Comparison of ENCODE assay signal across 19 cellular contexts in the genomic region with DNA sequence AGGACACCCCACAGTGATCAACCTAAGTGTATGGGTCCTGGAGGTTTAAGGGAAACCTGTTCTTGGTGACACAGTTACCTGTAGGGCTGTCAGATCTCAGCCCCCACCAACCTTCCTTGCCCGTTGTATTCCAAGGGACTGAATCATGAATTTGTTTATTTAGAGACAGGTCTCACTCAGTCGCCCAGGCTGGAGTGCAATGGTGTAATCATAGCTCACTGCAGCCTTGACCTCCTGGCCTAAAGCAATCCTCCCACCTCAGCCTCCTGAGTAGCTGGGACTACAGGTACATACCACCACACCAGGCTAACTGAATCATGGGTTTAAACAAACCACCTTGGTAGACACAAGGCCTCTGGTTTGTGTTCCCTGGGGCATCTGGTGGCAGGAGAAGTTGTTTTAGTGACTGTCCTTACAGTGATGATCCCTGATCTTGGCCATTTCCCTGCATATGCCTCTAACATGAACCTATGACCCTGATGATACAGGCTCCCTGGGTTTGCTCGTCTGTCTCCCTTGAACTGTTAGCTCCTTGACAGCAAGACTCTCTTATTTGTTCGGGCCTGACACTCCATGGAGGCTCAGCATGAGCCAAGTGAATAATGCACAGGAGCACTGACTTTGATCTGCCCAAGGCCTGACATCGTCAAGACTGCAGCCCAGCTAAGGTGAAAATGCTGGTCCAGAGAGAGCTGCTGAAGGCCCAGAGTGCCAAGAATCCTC. TPM values are rescaled to one million over a fixed set of nuclear protein-coding genes. Genes with fewer than 3 reads are reported as not detected.
A peak's percentile ranks its signal among the peaks of the same experiment; 100 is the strongest.
DNase-seq lines count a peak whose midpoint lies in the region; ATAC-seq and TF ChIP-seq lines count a peak whose summit lies in the region.
"Had no signal": no experiment of that assay in that cellular context is flagged by ENCODE, and none has a peak within 500 bp of the region (broad histone marks: within the 10 kb centered on the region; RNA-seq: fewer than 3 reads in every experiment).

No MANE protein-coding gene starts in this region.

- H3K4me1 ChIP-seq in BLaER1 treated with 17β-estradiol and CSF1 and Interleukin-3, amounts not matched to agents 10 nM and 100 nM: peaks cover 55 to 96% (median 90%) of the 10 kb centered on the region in 10 experiments
- peaks cover 20 to 42% of the 10 kb centered on the region in 2 donors for H3K4me1 ChIP-seq in naive thymus-derived CD4-positive, alpha-beta T cell (ENCODE audit: control insufficient read depth in 2 of 2, insufficient read depth in 2 of 2, low read length in 2 of 2)
- H3K4me1 ChIP-seq in SJCRH30: no peaks in the 10 kb centered on the region; the same call in 1 of the 2 replicates

- POLR2A ChIA-PET in activated CD8-positive, alpha-beta T cell treated with anti-CD3 and anti-CD28 coated beads for 36 hours (lab: Charles Lee): interaction anchor here (0.9 to 1.7 kb wide), 3 partner anchors 10 to 28 kb away, joined by 3 to 4 read pairs (median 3); no protein-coding TSS in a partner anchor
- POLR2A ChIA-PET in naive thymus-derived CD4-positive, alpha-beta T cell (lab: Charles Lee): interaction anchor here (0.6 to 6.4 kb wide), 7 partner anchors 13 to 59 kb away, joined by 3 to 62 read pairs (median 3); no protein-coding TSS in a partner anchor

- DNase-seq in ELR (ENCODE audit: low read depth) (peak; percentile 24), SJCRH30 (no peak), NCI-H1694 treated with DMSO at 0.1 percent for 48 hours (lab: John Stamatoyannopoulos, UW) (no peak), Ammon's horn (ENCODE audit: low spot score) (no peak)
- DNase-seq in activated CD8-positive, alpha-beta T cell treated with anti-CD3 and anti-CD28 coated beads for 36 hours: no peak
- no peak for DNase-seq in naive thymus-derived CD4-positive, alpha-beta T cell
- DNase-seq: activated CD4-positive, CD25-positive, alpha-beta regulatory T cell; activated CD8-positive, alpha-beta memory T cell treated with anti-CD3 and anti-CD28 coated beads, Interleukin-2, amount 10 ng/mL, durations not matched to agents 7 days and 5 days; activated gamma-delta T cell; foreskin fibroblast; left colon; NCI-H146; NCI-H226; testis had no signal

- intact Hi-C loops in activated CD8-positive, alpha-beta T cell treated with anti-CD3 and anti-CD28 coated beads for 36 hours (cut with micrococcal nuclease): no loop called here
- intact Hi-C loops in naive thymus-derived CD4-positive, alpha-beta T cell (cut with micrococcal nuclease): no loop called here

- H3K4me1 Mint-ChIP-seq in activated CD8-positive, alpha-beta T cell treated with anti-CD3 and anti-CD28 coated beads for 36 hours (ENCODE audit: low read depth): peaks cover 43% of the 10 kb centered on the region
- peaks cover 42 to 82% (median 63%) of the 10 kb centered on the region in 7 donors for H3K4me1 Mint-ChIP-seq in naive thymus-derived CD4-positive, alpha-beta T cell

- peak overlapping the region; percentile 67 for H3K27ac Mint-ChIP-seq in activated CD8-positive, alpha-beta T cell treated with anti-CD3 and anti-CD28 coated beads for 36 hours
- H3K27ac Mint-ChIP-seq in naive thymus-derived CD4-positive, alpha-beta T cell: peak overlapping the region; percentile 5 to 90 (median 78)
- H3K27ac Mint-ChIP-seq: activated CD8-positive, alpha-beta memory T cell treated with anti-CD3 and anti-CD28 coated beads, Interleukin-2, amount 10 ng/mL, durations not matched to agents 7 days and 5 days; B cell had no signal

- H3K4me3 ChIP-seq in BLaER1 treated with 17β-estradiol and CSF1 and Interleukin-3, amounts not matched to agents 10 nM and 100 nM: no peak overlapping the region
- no peak overlapping the region for H3K4me3 ChIP-seq in naive thymus-derived CD4-positive, alpha-beta T cell (ENCODE audit: low read length)
- no peak overlapping the region for H3K4me3 ChIP-seq in SJCRH30
- H3K4me3 ChIP-seq: smooth muscle cell, testis had no signal

- peak overlapping the region in 2 of 11 experiments; percentile 2 to 9; a peak in 1 of 22 replicates for H3K9ac ChIP-seq in BLaER1 treated with 17β-estradiol and CSF1 and Interleukin-3, amounts not matched to agents 10 nM and 100 nM

- ATAC-seq in activated CD8-positive, alpha-beta T cell treated with anti-CD3 and anti-CD28 coated beads for 36 hours: no peak
- ATAC-seq in naive thymus-derived CD4-positive, alpha-beta T cell: no peak
- ATAC-seq: activated CD8-positive, alpha-beta memory T cell treated with anti-CD3 and anti-CD28 coated beads, Interleukin-2, amount 10 ng/mL, durations not matched to agents 7 days and 5 days; HCT116; left colon had no signal

- TF ChIP-seq CTCF in activated CD8-positive, alpha-beta T cell treated with anti-CD3 and anti-CD28 coated beads for 36 hours (IDR thresholded peaks at IDR 0.05): no peak

- H3K27me3 ChIP-seq in BLaER1 treated with 17β-estradiol and CSF1 and Interleukin-3, amounts not matched to agents 10 nM and 100 nM: no peaks in the 10 kb centered on the region
- no peaks in the 10 kb centered on the region for H3K27me3 ChIP-seq in naive thymus-derived CD4-positive, alpha-beta T cell (ENCODE audit: control insufficient read depth in 2 of 2, insufficient read depth in 2 of 2, low read length in 2 of 2)
- H3K27me3 ChIP-seq in SJCRH30: no peaks in the 10 kb centered on the region
- H3K27me3 ChIP-seq: testis had no signal

- peaks cover 0 to 33% (median 0%) of the 10 kb centered on the region in 11 experiments; a peak in 4 of 22 replicates for H4K20me1 ChIP-seq in BLaER1 treated with 17β-estradiol and CSF1 and Interleukin-3, amounts not matched to agents 10 nM and 100 nM

- no peaks in the 10 kb centered on the region for H3K27me3 Mint-ChIP-seq in activated CD8-positive, alpha-beta T cell treated with anti-CD3 and anti-CD28 coated beads for 36 hours
- no peaks in the 10 kb centered on the region for H3K27me3 Mint-ChIP-seq in naive thymus-derived CD4-positive, alpha-beta T cell
- H3K27me3 Mint-ChIP-seq: activated CD8-positive, alpha-beta memory T cell treated with anti-CD3 and anti-CD28 coated beads, Interleukin-2, amount 10 ng/mL, durations not matched to agents 7 days and 5 days; B cell had no signal

- no peak overlapping the region for H3K4me3 Mint-ChIP-seq in activated CD8-positive, alpha-beta T cell treated with anti-CD3 and anti-CD28 coated beads for 36 hours
- peak overlapping the region in 9 of 10 donors; percentile 5 to 64 (median 57) for H3K4me3 Mint-ChIP-seq in naive thymus-derived CD4-positive, alpha-beta T cell
- H3K4me3 Mint-ChIP-seq: activated CD8-positive, alpha-beta memory T cell treated with anti-CD3 and anti-CD28 coated beads, Interleukin-2, amount 10 ng/mL, durations not matched to agents 7 days and 5 days; B cell had no signal

- no peaks in the 10 kb centered on the region for H3K9me3 Mint-ChIP-seq in activated CD8-positive, alpha-beta T cell treated with anti-CD3 and anti-CD28 coated beads for 36 hours
- no peaks in the 10 kb centered on the region for H3K9me3 Mint-ChIP-seq in naive thymus-derived CD4-positive, alpha-beta T cell

- CTCF ChIA-PET in activated CD8-positive, alpha-beta T cell treated with anti-CD3 and anti-CD28 coated beads for 36 hours (lab: Charles Lee): interaction anchor here (1.2 kb wide), 2 partner anchors 13 to 27 kb away, joined by 3 read pairs; no protein-coding TSS in a partner anchor
- CTCF ChIA-PET in naive thymus-derived CD4-positive, alpha-beta T cell (lab: Charles Lee): interaction anchor here (0.7 to 1.2 kb wide), 2 partner anchors 13 to 30 kb away, joined by 3 to 4 read pairs; no protein-coding TSS in a partner anchor

- peaks cover 0 to 8% (median 0%) of the 10 kb centered on the region in 11 experiments; a peak in 2 of 22 replicates for H3K36me3 ChIP-seq in BLaER1 treated with 17β-estradiol and CSF1 and Interleukin-3, amounts not matched to agents 10 nM and 100 nM
- no peaks in the 10 kb centered on the region for H3K36me3 ChIP-seq in naive thymus-derived CD4-positive, alpha-beta T cell (ENCODE audit: control insufficient read depth in 2 of 3, insufficient read depth in 3 of 3, low read length in 3 of 3)
- H3K36me3 ChIP-seq in SJCRH30: no peaks in the 10 kb centered on the region

- H3K27ac ChIP-seq in BLaER1 treated with 17β-estradiol and CSF1 and Interleukin-3, amounts not matched to agents 10 nM and 100 nM: peak overlapping the region in 3 of 11 experiments; percentile 11 to 29 (median 15); a peak in 3 of 22 replicates
- H3K27ac ChIP-seq in naive thymus-derived CD4-positive, alpha-beta T cell (ENCODE audit: low read depth, low read length): peak overlapping the region; percentile 2
- no peak overlapping the region for H3K27ac ChIP-seq in SJCRH30
- H3K27ac ChIP-seq: RWPE1, testis had no signal

- H3K4me2 ChIP-seq in BLaER1 treated with 17β-estradiol and CSF1 and Interleukin-3, amounts not matched to agents 10 nM and 100 nM: peak overlapping the region in 9 of 11 experiments; percentile 49 to 89 (median 71); a peak in 18 of 22 replicates
- H3K4me2 ChIP-seq: smooth muscle cell had no signal

- H3K9me3 ChIP-seq in BLaER1 treated with 17β-estradiol and CSF1 and Interleukin-3, amounts not matched to agents 10 nM and 100 nM (replicated peaks in 1 of 11): no peaks in the 10 kb centered on the region
- H3K9me3 ChIP-seq in naive thymus-derived CD4-positive, alpha-beta T cell (ENCODE audit: control insufficient read depth in 2 of 3, low read length in 3 of 3): no peaks in the 10 kb centered on the region
- no peaks in the 10 kb centered on the region for H3K9me3 ChIP-seq in SJCRH30 (replicated peaks)
- H3K9me3 ChIP-seq: testis had no signal

- H3K36me3 Mint-ChIP-seq in activated CD8-positive, alpha-beta T cell treated with anti-CD3 and anti-CD28 coated beads for 36 hours (ENCODE audit: low read depth): peaks cover 13% of the 10 kb centered on the region
- H3K36me3 Mint-ChIP-seq in naive thymus-derived CD4-positive, alpha-beta T cell: peaks cover 3 to 28% (median 6%) of the 10 kb centered on the region in 5 donors

RNA-seq across cellular contexts. Expression of a gene that starts 47.9 kb away (rescaled TPM):
- total RNA-seq in activated CD8-positive, alpha-beta T cell treated with anti-CD3 and anti-CD28 coated beads for 36 hours: 10 to 100 TPM; 15.3 to 17.9 TPM
- 10 to 100 TPM; 22.2 to 65.3 (median 56.6) TPM for total RNA-seq in naive thymus-derived CD4-positive, alpha-beta T cell
- polyA plus RNA-seq in naive thymus-derived CD4-positive, alpha-beta T cell: 1 to 10 TPM; 2.9 to 9.2 TPM
- 1.2 and 1.3 TPM in 2 replicates for total RNA-seq in SJCRH30 (2014; rRNA removed; shearing (Covaris generic))
